Comparison of ENCODE assay signal across 8 cellular contexts in genomic region chr1:117120774-117121588, GRCh38. TPM values are rescaled to one million over a fixed set of nuclear protein-coding genes. Genes with fewer than 3 reads are reported as not detected.
DNase-seq lines count a peak whose midpoint lies in the region; ATAC-seq, FAIRE-seq and TF ChIP-seq lines count a peak whose summit lies in the region.

No MANE protein-coding gene starts in this region.

- no peaks in the 10 kb centered on the region for H3K9me3 ChIP-seq in H1 (ENCODE audit: insufficient read depth in 2 of 2, low read depth in 1 of 2, low read length in 1 of 2)

- H4K8ac ChIP-seq in H1 (ENCODE audit: extremely low read depth, insufficient read depth, low read length), result no peak overlapping the region

- WGBS in H1 (ENCODE audit: extremely low coverage in 1 of 2, insufficient coverage in 1 of 2, insufficient read length in 1 of 2, insufficient replicate concordance in 2 of 2, low coverage in 1 of 2, low lambda C conversion rate in 2 of 2, missing lambda C conversion rate in 1 of 2), 2 experiments, result 44% methylated on average over 16 of the region's 29 CpGs; no CpG with 5 or more reads in 1 of the 2 experiments

- H3K23ac ChIP-seq in H1 (ENCODE audit: insufficient read length), result no peak overlapping the region

- H3K18ac ChIP-seq in H1 (ENCODE audit: extremely low read depth, low read length), result no peak overlapping the region; the same call in 1 of the 2 replicates

- no peak overlapping the region for H2BK15ac ChIP-seq in H1 (ENCODE audit: low read length)

- TF ChIP-seq POLR2A in H1 (IDR thresholded peaks at IDR 0.05; ENCODE audit: control extremely low read depth in 1 of 2, low read depth in 2 of 2, low read length in 2 of 2), result no peak
- no peak for TF ChIP-seq POLR2A in GM12891 (IDR thresholded peaks at IDR 0.05; ENCODE audit: low read depth, low read length)

- H3K4me3 ChIP-seq in H1 (ENCODE audit: extremely low read depth in 1 of 4, insufficient read depth in 2 of 4, low read depth in 3 of 4, low read length in 4 of 4), result peak overlapping the region; percentile 59 to 79 (median 75)

- DNase-seq in AG08395 (ENCODE audit: low spot score) (peak; percentile 31), RWPE1 (ENCODE audit: low spot score) (peak; percentile 30), H1 (ENCODE audit: low read depth in 1 of 2, low spot score in 2 of 2) (no peak), myocyte (ENCODE audit: low read depth) (peak; percentile 17), NCI-H187 (lab: John Stamatoyannopoulos, UW) (no peak), GM12891 (ENCODE audit: insufficient read length, low spot score) (no peak)

- H3K9ac ChIP-seq in H1 (replicated peaks in 1 of 4; ENCODE audit: extremely low read depth in 1 of 4, low read depth in 3 of 4, low read length in 3 of 4), result peak overlapping the region; percentile 48 to 70 (median 62)

- H3K56ac ChIP-seq in H1 (replicated peaks; ENCODE audit: insufficient read length, low read depth, low read length), result no peak overlapping the region

- peak; percentile 2 for ATAC-seq in GM19467 (IDR thresholded peaks at IDR 0.05; ENCODE audit: unreplicated experiment)
- ATAC-seq in HG03108 (IDR thresholded peaks at IDR 0.05; ENCODE audit: unreplicated experiment), result no peak

- no peak overlapping the region for H2AK5ac ChIP-seq in H1 (ENCODE audit: low read depth, low read length)

- H2BK120ac ChIP-seq in H1 (replicated peaks; ENCODE audit: low read depth, low read length), result no peak overlapping the region

- H2AFZ ChIP-seq in H1 (ENCODE audit: low read length), result no peak overlapping the region

- no peaks in the 10 kb centered on the region for H4K20me1 ChIP-seq in H1 (replicated peaks in 1 of 2; ENCODE audit: control insufficient read depth in 1 of 2, insufficient read depth in 2 of 2, low read length in 2 of 2)

- TF ChIP-seq EP300 in H1 (IDR thresholded peaks at IDR 0.05; ENCODE audit: borderline replicate concordance in 1 of 2, low read depth in 2 of 2, low read length in 2 of 2), result no peak

- TF ChIP-seq CTCF in RWPE1 (conservative IDR thresholded peaks at IDR 0.05; ENCODE audit: low read depth) (no peak), H1 (IDR thresholded peaks at IDR 0.05; ENCODE audit: control extremely low read depth in 1 of 3, insufficient read depth in 1 of 3, low read depth in 1 of 3, low read length in 3 of 3) (no peak)

- POLR2A ChIA-PET in RWPE1 (lab: Yijun Ruan, JAX; ENCODE audit: low non-redundant PET) (no interaction called here), H1 (lab: Charles Lee; ENCODE audit: partially characterized antibody) (interaction anchor here (0.6 to 2.1 kb wide), 7 partner anchors 8 to 167 kb away, joined by 3 to 19 read pairs (median 3); partner anchors contain the start of gene TTF2)

- H4K91ac ChIP-seq in H1 (replicated peaks; ENCODE audit: insufficient read length, low read length), result peak overlapping the region; percentile 83

- H3K79me2 ChIP-seq in H1 (ENCODE audit: control insufficient read depth in 1 of 2, insufficient read depth in 2 of 2, low read length in 2 of 2), result no peaks in the 10 kb centered on the region; a peak in 1 of 4 replicates

- no peak for TF ChIP-seq RAD21 in H1 (IDR thresholded peaks at IDR 0.05 in 1 of 2, conservative IDR thresholded peaks at IDR 0.05 in 1 of 2; ENCODE audit: low read depth in 2 of 2, low read length in 2 of 2)

- no peak for FAIRE-seq in H1 (lab: Jason Lieb, UNC)
- FAIRE-seq in GM12891 (lab: Jason Lieb, UNC), result no peak

- no peak overlapping the region for H2BK12ac ChIP-seq in H1 (ENCODE audit: low read depth, low read length)

- H3K4ac ChIP-seq in H1 (replicated peaks; ENCODE audit: insufficient read length, low read depth, low read length), result no peak overlapping the region

- no peak overlapping the region for H3K14ac ChIP-seq in H1 (ENCODE audit: insufficient read length)

- H3K27me3 ChIP-seq in H1 (replicated peaks in 1 of 4; ENCODE audit: control insufficient read depth in 3 of 4, extremely low read depth in 1 of 4, insufficient read depth in 3 of 4, low read length in 3 of 4), result no peaks in the 10 kb centered on the region; a peak in 1 of 7 replicates

- H3K4me1 ChIP-seq in H1 (replicated peaks in 1 of 4; ENCODE audit: control insufficient read depth in 3 of 4, insufficient read depth in 4 of 4, low read length in 3 of 4), result peaks cover 2 to 14% (median 8%) of the 10 kb centered on the region in 4 experiments

- CTCF ChIA-PET in RWPE1 (lab: Yijun Ruan, JAX) (interaction anchor here (0.8 to 1.2 kb wide), 2 partner anchors 53 to 164 kb away, joined by 3 to 4 read pairs; no protein-coding TSS in a partner anchor), H1 (lab: Charles Lee; ENCODE audit: partially characterized antibody) (interaction anchor here (0.8 to 13.2 kb wide), 6 partner anchors 8 to 165 kb away, joined by 3 to 114 read pairs (median 6); no protein-coding TSS in a partner anchor)

- no peak overlapping the region for H4K5ac ChIP-seq in H1 (ENCODE audit: insufficient read length, low read depth, low read length)

- no peaks in the 10 kb centered on the region for H3K79me1 ChIP-seq in H1 (ENCODE audit: low read depth, low read length)

- peak overlapping the region; percentile 85 to 98 for H3K4me2 ChIP-seq in H1 (ENCODE audit: insufficient read depth in 1 of 2, low read depth in 2 of 2, low read length in 2 of 2)

- H3K23me2 ChIP-seq in H1 (ENCODE audit: low read depth, low read length), result peaks cover 5% of the 10 kb centered on the region; the same call in 1 of the 2 replicates

- H3K27ac ChIP-seq in RWPE1 (peak overlapping the region; percentile 78), H1 (ENCODE audit: low read depth, low read length) (no peak overlapping the region)

- H2BK5ac ChIP-seq in H1 (ENCODE audit: low read depth, low read length), result peak overlapping the region; percentile 38; the same call in 1 of the 2 replicates

- H2BK20ac ChIP-seq in H1 (ENCODE audit: low read length), result 0 out of 2 replicates have a peak overlapping the region, but pooled peaks have one; percentile 3

- H3K36me3 ChIP-seq in H1 (ENCODE audit: control insufficient read depth in 2 of 4, insufficient read depth in 4 of 4, low read length in 3 of 4), result peaks cover 6 to 25% (median 16%) of the 10 kb centered on the region in 4 experiments

TF ChIP-seq in H1, 55 proteins besides CTCF, POLR2A, EP300 and RAD21:
- TF ChIP-seq CHD1 (IDR thresholded peaks at IDR 0.05; ENCODE audit: low read depth, low read length), result no peak
- TF ChIP-seq GTF2F1 (IDR thresholded peaks at IDR 0.05; ENCODE audit: borderline replicate concordance, low read depth, low read length), result no peak
- no peak for TF ChIP-seq SIX5 (IDR thresholded peaks at IDR 0.05; ENCODE audit: low read depth, low read length)
- TF ChIP-seq HDAC6 (IDR thresholded peaks at IDR 0.05; ENCODE audit: low read depth, low read length), result no peak
- TF ChIP-seq SRF (IDR thresholded peaks at IDR 0.05; ENCODE audit: low read depth, low read length), result no peak
- no peak for TF ChIP-seq POU5F1 (IDR thresholded peaks at IDR 0.05; ENCODE audit: low read depth, low read length)
- peak; percentile 3 for TF ChIP-seq ASH2L (IDR thresholded peaks at IDR 0.05; ENCODE audit: low read length)
- TF ChIP-seq TCF12 (IDR thresholded peaks at IDR 0.05; ENCODE audit: low read depth, low read length), result no peak
- no peak for TF ChIP-seq SUZ12 (IDR thresholded peaks at IDR 0.05; ENCODE audit: low read length)
- TF ChIP-seq, protein P1, sequence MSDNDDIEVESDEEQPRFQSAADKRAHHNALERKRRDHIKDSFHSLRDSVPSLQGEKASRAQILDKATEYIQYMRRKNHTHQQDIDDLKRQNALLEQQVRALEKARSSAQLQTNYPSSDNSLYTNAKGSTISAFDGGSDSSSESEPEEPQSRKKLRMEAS (IDR thresholded peaks at IDR 0.05), result peak; percentile 57; the same call in 1 of the 2 replicates
- TF ChIP-seq GABPA (IDR thresholded peaks at IDR 0.05; ENCODE audit: borderline replicate concordance, insufficient read depth, low read length), result no peak
- no peak for TF ChIP-seq CREB1 (IDR thresholded peaks at IDR 0.05)
- TF ChIP-seq KDM5A (IDR thresholded peaks at IDR 0.05; ENCODE audit: low read length), result no peak
TF ChIP-seq in H1: peak in this region for 2.

TF ChIP-seq in GM12891, 5 proteins besides CTCF, POLR2A, EP300 and RAD21:
- no peak for TF ChIP-seq POLR2AphosphoS5 (IDR thresholded peaks at IDR 0.05; ENCODE audit: low read depth, low read length)
- no peak for TF ChIP-seq POU2F2 (IDR thresholded peaks at IDR 0.05; ENCODE audit: low read depth, low read length)
- no peak for TF ChIP-seq SPI1 (IDR thresholded peaks at IDR 0.05; ENCODE audit: low read depth, low read length)
- TF ChIP-seq TAF1 (IDR thresholded peaks at IDR 0.05; ENCODE audit: low read depth, low read length), result no peak
- no peak for TF ChIP-seq PAX5 (IDR thresholded peaks at IDR 0.05; ENCODE audit: insufficient read depth, low read length, severe bottlenecking)

RNA-seq across cellular contexts. Expression of gene TRIM45, which starts 0.6 kb away (rescaled TPM):
- 15.6 and 16.7 TPM in 2 replicates for total RNA-seq in H1 (2021; fragmentation: NEBNext Ultra II Directional; extraction: Animal tissue kit (Norgen Biotek cat#: 25700))
- polyA plus RNA-seq in H1 (2011; rRNA removed), result 13.7 and 15.0 TPM in 2 replicates
- polyA plus RNA-seq in H1 (2011; cell fraction: cytosol; rRNA removed), result 22.2 TPM
- polyA plus RNA-seq in H1 (2011; cell fraction: nucleus; rRNA removed), result 25.4 TPM
- polyA plus RNA-seq in H1 (2012, experiment 1 of 2), result 17.4 to 23.5 TPM (median 19.7 TPM) in 4 replicates
- 5.0 TPM for polyA plus RNA-seq in H1 (2012, experiment 2 of 2)
- 9.2 TPM for polyA plus RNA-seq in H1 (2013, experiment 1 of 2)
- 7.9 TPM for polyA plus RNA-seq in H1 (2013, experiment 2 of 2)
- 12.7 and 13.1 TPM in 2 replicates for polyA minus RNA-seq in H1 (2011; rRNA and poly(A)+ RNA removed)
- polyA minus RNA-seq in H1 (2011; cell fraction: cytosol; rRNA and poly(A)+ RNA removed), result 7.6 TPM
- polyA minus RNA-seq in H1 (2011; cell fraction: nucleus; rRNA and poly(A)+ RNA removed), result 10.7 TPM
- 14.4 and 17.1 TPM in 2 replicates for total RNA-seq in myocyte
- 8.0 TPM for polyA plus RNA-seq in myocyte (2012)
- polyA plus RNA-seq in GM12891 (2012; ENCODE audit: low read depth, missing spikeins), result 0.67 TPM

Comparison
In these comparisons a context has a peak if more than half of its experiments do, and no peak if none do; other contexts are left out.
1. DNase-seq: peak in AG08395 (single experiment), RWPE1 (single experiment) and myocyte (single experiment); none in H1 (0 of 2), NCI-H187 (0 of 2) and GM12891 (single experiment).